ENCODE assay signal across 11 cellular contexts in genomic region chr1:113982955-113983742, GRCh38. TPM values are rescaled to one million over a fixed set of nuclear protein-coding genes. Genes with fewer than 3 reads are reported as not detected.
A peak's percentile ranks its signal among the peaks of the same experiment; 100 is the strongest.
DNase-seq lines count a peak whose midpoint lies in the region; ATAC-seq, FAIRE-seq and TF ChIP-seq lines count a peak whose summit lies in the region.
"Had no signal": no experiment of that assay in that cellular context is flagged by ENCODE, and none has a peak within 500 bp of the region (broad histone marks: within the 10 kb centered on the region; RNA-seq: fewer than 3 reads in every experiment).

No MANE protein-coding gene starts in this region.

- peaks cover 18% of the 10 kb centered on the region for H3K4me1 ChIP-seq in A549
- peaks cover 26% of the 10 kb centered on the region in 2 donors for H3K4me1 ChIP-seq in duodenal mucosa (ENCODE audit: control insufficient read depth in 1 of 2, insufficient read depth in 2 of 2, low read length in 2 of 2)
- H3K4me1 ChIP-seq in osteoblast (ENCODE audit: insufficient read depth, low read length) = peaks cover 56% of the 10 kb centered on the region

- no peak for FAIRE-seq in A549 (lab: Jason Lieb, UNC)

- peaks cover 12% of the 10 kb centered on the region for H3K79me2 ChIP-seq in osteoblast (ENCODE audit: insufficient read depth, low read length)

- no peak for TF ChIP-seq EP300 in A549 (IDR thresholded peaks at IDR 0.05)

- TF ChIP-seq CTCF in A549 (IDR thresholded peaks at IDR 0.05) (no peak), osteoblast (IDR thresholded peaks at IDR 0.05; ENCODE audit: extremely low read depth, low read depth, low read length) (no peak)

- H3K27me3 Mint-ChIP-seq in activated CD4-positive, alpha-beta T cell treated with anti-CD3 and anti-CD28 coated beads, Interleukin-2, amount 10 ng/mL, durations not matched to agents 7 days and 5 days = no peaks in the 10 kb centered on the region
- H3K27me3 Mint-ChIP-seq: CD4-positive, CD25-positive, alpha-beta regulatory T cell; naive thymus-derived CD8-positive, alpha-beta T cell had no signal

- H3K27me3 ChIP-seq in duodenal mucosa (ENCODE audit: control insufficient read depth in 1 of 2, insufficient read depth in 2 of 2, low read length in 2 of 2) (no peaks in the 10 kb centered on the region), osteoblast (ENCODE audit: insufficient read depth, low read length) (no peaks in the 10 kb centered on the region)

- no peak overlapping the region for H3K4me3 Mint-ChIP-seq in activated CD4-positive, alpha-beta T cell treated with anti-CD3 and anti-CD28 coated beads, Interleukin-2, amount 10 ng/mL, durations not matched to agents 7 days and 5 days
- H3K4me3 Mint-ChIP-seq: CD4-positive, CD25-positive, alpha-beta regulatory T cell; naive thymus-derived CD8-positive, alpha-beta T cell had no signal

- no peaks in the 10 kb centered on the region for H3K9me3 Mint-ChIP-seq in activated CD4-positive, alpha-beta T cell treated with anti-CD3 and anti-CD28 coated beads, Interleukin-2, amount 10 ng/mL, durations not matched to agents 7 days and 5 days

- DNase-seq in A549 (ENCODE audit: low read depth in 1 of 2, low spot score in 1 of 2) (no peak), NCI-H1092 (lab: John Stamatoyannopoulos, UW) (peak; percentile 16), osteoblast (ENCODE audit: insufficient read length, low spot score, missing footprints) (no peak), DMS153 treated with DMSO at 0.1 percent for 48 hours (lab: John Stamatoyannopoulos, UW; ENCODE audit: unreplicated experiment) (no peak), NCI-H1417 treated with DMSO at 0.1 percent for 48 hours (lab: John Stamatoyannopoulos, UW) (no peak)
- no peak for DNase-seq in activated CD4-positive, alpha-beta T cell treated with anti-CD3 and anti-CD28 coated beads, Interleukin-2, amount 10 ng/mL, durations not matched to agents 7 days and 5 days
- DNase-seq: CD4-positive, CD25-positive, alpha-beta regulatory T cell; naive thymus-derived CD8-positive, alpha-beta T cell; NCI-H2081 had no signal

- POLR2A ChIA-PET in A549 (lab: Yijun Ruan, JAX) = no interaction called here
- POLR2A ChIA-PET in activated CD4-positive, alpha-beta T cell treated with anti-CD3 and anti-CD28 coated beads, Interleukin-2, amount 10 ng/mL, durations not matched to agents 7 days and 5 days (lab: Charles Lee) = no interaction called here

- CTCF ChIA-PET in A549 (lab: Yijun Ruan, JAX) = no interaction called here
- CTCF ChIA-PET in activated CD4-positive, alpha-beta T cell treated with anti-CD3 and anti-CD28 coated beads, Interleukin-2, amount 10 ng/mL, durations not matched to agents 7 days and 5 days (lab: Charles Lee) = no interaction called here

- H3K4me2 ChIP-seq in A549 = peak overlapping the region; percentile 59
- peak overlapping the region; percentile 74 for H3K4me2 ChIP-seq in osteoblast (ENCODE audit: insufficient read depth, low read length)

- no peak for ATAC-seq in A549
- no peak for ATAC-seq in HG03460 (IDR thresholded peaks at IDR 0.05; ENCODE audit: unreplicated experiment)

- no peaks in the 10 kb centered on the region for H4K20me1 ChIP-seq in osteoblast (ENCODE audit: insufficient read depth, low read length)

- H3K36me3 Mint-ChIP-seq in activated CD4-positive, alpha-beta T cell treated with anti-CD3 and anti-CD28 coated beads, Interleukin-2, amount 10 ng/mL, durations not matched to agents 7 days and 5 days (ENCODE audit: low read depth) = no peaks in the 10 kb centered on the region
- H3K36me3 Mint-ChIP-seq: CD4-positive, CD25-positive, alpha-beta regulatory T cell had no signal

- no peak for TF ChIP-seq POLR2A in A549 (IDR thresholded peaks at IDR 0.05; ENCODE audit: low read length)

- no peaks in the 10 kb centered on the region for H3K36me3 ChIP-seq in duodenal mucosa (ENCODE audit: control insufficient read depth in 1 of 2, insufficient read depth in 2 of 2, low read length in 2 of 2)
- H3K36me3 ChIP-seq in osteoblast (ENCODE audit: insufficient read depth, low read length) = peaks cover 3% of the 10 kb centered on the region

- WGBS in A549 (ENCODE audit: missing lambda C conversion rate) = 75% methylated on average over 13 of the region's 14 CpGs

- H3K9ac ChIP-seq in duodenal mucosa (ENCODE audit: low read depth in 1 of 2, low read length in 2 of 2) = no peak overlapping the region

- peak overlapping the region; percentile 9 for H2AFZ ChIP-seq in osteoblast (ENCODE audit: low read length)

- no peak overlapping the region for H3K27ac Mint-ChIP-seq in activated CD4-positive, alpha-beta T cell treated with anti-CD3 and anti-CD28 coated beads, Interleukin-2, amount 10 ng/mL, durations not matched to agents 7 days and 5 days

- H3K27ac ChIP-seq in A549 (peak overlapping the region; percentile 35 to 70; a peak in 5 of 6 replicates), duodenal mucosa (ENCODE audit: low read depth, low read length) (no peak overlapping the region), osteoblast (ENCODE audit: low read depth, low read length) (no peak overlapping the region)

- TF ChIP-seq RAD21 in A549 (conservative IDR thresholded peaks at IDR 0.05 in 1 of 2, IDR thresholded peaks at IDR 0.05 in 1 of 2) = no peak

- H3K4me3 ChIP-seq in A549 = no peak overlapping the region
- H3K4me3 ChIP-seq in duodenal mucosa (ENCODE audit: low read depth in 1 of 2, low read length in 2 of 2) = peak overlapping the region; percentile 40 to 51
- H3K4me3 ChIP-seq in osteoblast (ENCODE audit: insufficient read depth, low read length) = peak overlapping the region; percentile 60

- no peaks in the 10 kb centered on the region for H3K9me3 ChIP-seq in A549
- H3K9me3 ChIP-seq in duodenal mucosa (ENCODE audit: control insufficient read depth in 1 of 2, low read length in 2 of 2) = no peaks in the 10 kb centered on the region
- no peaks in the 10 kb centered on the region for H3K9me3 ChIP-seq in osteoblast (ENCODE audit: low read depth, low read length)

- H3K4me1 Mint-ChIP-seq in activated CD4-positive, alpha-beta T cell treated with anti-CD3 and anti-CD28 coated beads, Interleukin-2, amount 10 ng/mL, durations not matched to agents 7 days and 5 days = peaks cover 10% of the 10 kb centered on the region

TF ChIP-seq in A549, 52 proteins besides CTCF, POLR2A, EP300 and RAD21:
- TF ChIP-seq ZNF302 (CRISPR knock-in tag; IDR thresholded peaks at IDR 0.05) (no peak), CBX8 (IDR thresholded peaks at IDR 0.05) (no peak), FOSB (CRISPR knock-in tag; IDR thresholded peaks at IDR 0.05) (no peak), SREBF2 (IDR thresholded peaks at IDR 0.05) (no peak), HEYL (CRISPR knock-in tag; IDR thresholded peaks at IDR 0.05) (no peak), CHD2 (IDR thresholded peaks at IDR 0.05; ENCODE audit: low read length, partially characterized antibody) (no peak), JUNB (IDR thresholded peaks at IDR 0.05) (no peak), TP53 (CRISPR knock-in tag; IDR thresholded peaks at IDR 0.05) (no peak), KDM5A (IDR thresholded peaks at IDR 0.05) (no peak), RNF2 (IDR thresholded peaks at IDR 0.05; ENCODE audit: borderline replicate concordance, low read depth) (no peak), EHMT2 (IDR thresholded peaks at IDR 0.05; ENCODE audit: low read depth) (no peak), MAFK (IDR thresholded peaks at IDR 0.05; ENCODE audit: partially characterized antibody) (no peak)
- TF ChIP-seq, protein P1, sequence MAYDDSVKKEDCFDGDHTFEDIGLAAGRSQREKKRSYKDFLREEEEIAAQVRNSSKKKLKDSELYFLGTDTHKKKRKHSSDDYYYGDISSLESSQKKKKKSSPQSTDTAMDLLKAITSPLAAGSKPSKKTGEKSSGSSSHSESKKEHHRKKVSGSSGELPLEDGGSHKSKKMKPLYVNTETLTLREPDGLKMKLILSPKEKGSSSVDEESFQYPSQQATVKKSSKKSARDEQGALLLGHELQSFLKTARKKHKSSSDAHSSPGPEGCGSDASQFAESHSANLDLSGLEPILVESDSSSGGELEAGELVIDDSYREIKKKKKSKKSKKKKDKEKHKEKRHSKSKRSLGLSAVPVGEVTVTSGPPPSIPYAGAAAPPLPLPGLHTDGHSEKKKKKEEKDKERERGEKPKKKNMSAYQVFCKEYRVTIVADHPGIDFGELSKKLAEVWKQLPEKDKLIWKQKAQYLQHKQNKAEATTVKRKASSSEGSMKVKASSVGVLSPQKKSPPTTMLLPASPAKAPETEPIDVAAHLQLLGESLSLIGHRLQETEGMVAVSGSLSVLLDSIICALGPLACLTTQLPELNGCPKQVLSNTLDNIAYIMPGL (CRISPR knock-in tag; IDR thresholded peaks at IDR 0.05; ENCODE audit: borderline replicate concordance) = no peak

RNA-seq across cellular contexts. Expression of gene OLFML3, which starts 3.9 kb away (rescaled TPM):
- polyA plus RNA-seq in A549 (2011; rRNA removed) (1.2 TPM in 2 replicates), A549 (2017; fragmentation: RNase III; extraction: RNeasy Plus Mini Kit Qiagen cat#74134 plus additional on column Dnase treatment) (6.6 to 9.3 TPM (median 8.0 TPM) in 3 replicates)
- polyA plus RNA-seq in A549 (2012; cell fraction: cytosol; rRNA removed) = 0.85 and 1.1 TPM in 2 replicates
- polyA plus RNA-seq in A549 (2012; cell fraction: nucleus; rRNA removed) = 1.8 and 1.9 TPM in 2 replicates
- 1.0 TPM in 2 replicates for polyA minus RNA-seq in A549 (2011; rRNA and poly(A)+ RNA removed)
- 359 and 418 TPM in 2 replicates for total RNA-seq in osteoblast
- total RNA-seq in activated CD4-positive, alpha-beta T cell treated with anti-CD3 and anti-CD28 coated beads, Interleukin-2, amount 10 ng/mL, durations not matched to agents 7 days and 5 days = under 1 TPM; 0.71 to 0.94 TPM
- polyA plus RNA-seq: CD4-positive, CD25-positive, alpha-beta regulatory T cell; naive thymus-derived CD8-positive, alpha-beta T cell had no signal

RNA-seq across cellular contexts. Expression of gene HIPK1, which starts 54.0 kb away (rescaled TPM):
- polyA plus RNA-seq in A549 (2011; rRNA removed) = 27.4 and 35.9 TPM in 2 replicates
- polyA plus RNA-seq in A549 (2012; cell fraction: cytosol; rRNA removed) = 9.2 and 13.5 TPM in 2 replicates
- 13.4 and 14.3 TPM in 2 replicates for polyA plus RNA-seq in A549 (2012; cell fraction: nucleus; rRNA removed)
- 11.1 to 11.5 TPM (median 11.3 TPM) in 3 replicates for polyA plus RNA-seq in A549 (2017; fragmentation: RNase III; extraction: RNeasy Plus Mini Kit Qiagen cat#74134 plus additional on column Dnase treatment)
- polyA minus RNA-seq in A549 (2011; rRNA and poly(A)+ RNA removed) = 86.3 and 103 TPM in 2 replicates
- total RNA-seq in osteoblast = 22.7 and 23.9 TPM in 2 replicates
- total RNA-seq in activated CD4-positive, alpha-beta T cell treated with anti-CD3 and anti-CD28 coated beads, Interleukin-2, amount 10 ng/mL, durations not matched to agents 7 days and 5 days = 100 to 1,000 TPM in 1 of 2 experiments, 10 to 100 TPM in 1; 88.5 to 106 TPM

Comparison
In these comparisons a context has a peak if more than half of its experiments do, and no peak if none do; other contexts are left out.
1. H3K27ac ChIP-seq: peak in A549 (2 of 2); none in duodenal mucosa (single experiment) and osteoblast (single experiment).
2. RNA of gene OLFML3, which starts 3.9 kb away (total RNA-seq): 359 to 418 TPM in osteoblast; 0.71 to 0.94 TPM in activated CD4-positive, alpha-beta T cell treated with anti-CD3 and anti-CD28 coated beads, Interleukin-2, amount 10 ng/mL, durations not matched to agents 7 days and 5 days; every median in the first group is over 100 times any median in the second.